ENCODE assay signal across 16 cellular contexts in the genomic region with DNA sequence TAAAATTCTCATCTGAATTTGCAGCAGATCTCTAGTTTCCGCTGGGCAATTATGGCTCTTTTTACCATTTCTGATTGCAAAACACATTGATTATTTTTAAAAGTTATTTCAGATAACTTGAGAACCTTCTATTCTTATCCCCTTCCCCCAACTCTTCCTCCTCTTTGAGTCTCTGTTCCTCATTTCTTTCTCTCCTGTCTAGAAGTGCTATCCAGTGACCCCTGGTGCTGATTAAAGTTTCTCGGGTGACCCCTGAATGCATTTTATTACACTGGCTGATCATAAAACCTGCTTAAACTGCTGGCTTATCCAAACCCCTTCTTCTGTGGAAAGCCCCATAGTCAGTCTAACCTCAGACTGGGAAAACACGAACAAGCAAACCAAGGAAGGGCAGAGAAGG.
DNase-seq lines count a peak whose midpoint lies in the region; ATAC-seq, FAIRE-seq and TF ChIP-seq lines count a peak whose summit lies in the region.
"Had no signal": no experiment of that assay in that cellular context is flagged by ENCODE, and none has a peak within 500 bp of the region (broad histone marks: within the 10 kb centered on the region; RNA-seq: fewer than 3 reads in every experiment).

No MANE protein-coding gene starts in this region.

- no peak overlapping the region for H3K27ac ChIP-seq in A549
- no peak overlapping the region for H3K27ac ChIP-seq in mesenchymal stem cell (ENCODE audit: low read length, poor library complexity, severe bottlenecking)
- H3K27ac ChIP-seq in effector memory CD4-positive, alpha-beta T cell (ENCODE audit: insufficient read depth, low read length, poor library complexity, severe bottlenecking): no peak overlapping the region
- H3K27ac ChIP-seq: spleen had no signal

- H2BK120ac ChIP-seq in mesenchymal stem cell (ENCODE audit: low read depth, low read length): no peak overlapping the region

- CTCF ChIA-PET in A549 (lab: Yijun Ruan, JAX): no interaction called here

- H3K27me3 ChIP-seq in mesenchymal stem cell (ENCODE audit: control insufficient read depth in 1 of 2, insufficient read depth in 1 of 2, low read length in 2 of 2): peaks cover 0 to 3% of the 10 kb centered on the region in 2 experiments
- H3K27me3 ChIP-seq in effector memory CD4-positive, alpha-beta T cell (replicated peaks; ENCODE audit: control insufficient read depth, insufficient read depth, low read length, poor library complexity, severe bottlenecking): no peaks in the 10 kb centered on the region

- TF ChIP-seq EP300 in A549 (IDR thresholded peaks at IDR 0.05) (no peak), Ishikawa (IDR thresholded peaks at IDR 0.05; ENCODE audit: borderline replicate concordance) (no peak)

- ATAC-seq in A549: no peak
- ATAC-seq: K562, left ventricle myocardium superior had no signal

- H3K79me1 ChIP-seq in mesenchymal stem cell (replicated peaks; ENCODE audit: low read length, poor library complexity, severe bottlenecking): no peaks in the 10 kb centered on the region

- H3K23ac ChIP-seq in mesenchymal stem cell (ENCODE audit: low read length in 2 of 2): no peak overlapping the region

- TF ChIP-seq RAD21 in A549 (conservative IDR thresholded peaks at IDR 0.05 in 1 of 2, IDR thresholded peaks at IDR 0.05 in 1 of 2): no peak
- TF ChIP-seq RAD21 in Ishikawa (IDR thresholded peaks at IDR 0.05; ENCODE audit: low read depth): no peak

- H2BK12ac ChIP-seq in mesenchymal stem cell (ENCODE audit: low read length in 2 of 2): no peak overlapping the region

- 40% methylated on average over 3 of the region's 3 CpGs for WGBS in A549 (ENCODE audit: missing lambda C conversion rate)
- 58% methylated on average over 3 of the region's 3 CpGs for WGBS in mesenchymal stem cell

- no peaks in the 10 kb centered on the region for H3K9me3 ChIP-seq in A549
- H3K9me3 ChIP-seq in mesenchymal stem cell (ENCODE audit: control insufficient read depth, low read length): peaks cover 12% of the 10 kb centered on the region
- H3K9me3 ChIP-seq in effector memory CD4-positive, alpha-beta T cell (ENCODE audit: control insufficient read depth, low read length): peaks cover 6% of the 10 kb centered on the region

- TF ChIP-seq POLR2A in A549 (IDR thresholded peaks at IDR 0.05; ENCODE audit: low read length): no peak

- FAIRE-seq in A549 (lab: Jason Lieb, UNC) (no peak), urothelium cell line (lab: Jason Lieb, UNC) (no peak)
- FAIRE-seq: K562, TTC549 had no signal

- no peak overlapping the region for H3K14ac ChIP-seq in mesenchymal stem cell (ENCODE audit: low read length in 2 of 2)

- no peak overlapping the region for H2AK5ac ChIP-seq in mesenchymal stem cell (ENCODE audit: low read length, severe bottlenecking)

- H3K4me2 ChIP-seq in A549: no peak overlapping the region
- H3K4me2 ChIP-seq in mesenchymal stem cell (ENCODE audit: low read length, poor library complexity, severe bottlenecking): peak overlapping the region; percentile 1

- DNase-seq in A549 (ENCODE audit: low read depth in 1 of 2, low spot score in 1 of 2) (no peak), SIG-M5 treated with dmso at 0.1 percent for 504 hours (lab: John Stamatoyannopoulos, UW; ENCODE audit: unreplicated experiment) (peak; percentile 53), mesenchymal stem cell (no peak), urothelium cell line (ENCODE audit: low spot score) (no peak), DMS 273 treated with DMSO at 0.1 percent for 48 hours (lab: John Stamatoyannopoulos, UW) (no peak), NCI-H2227 treated with DMSO at 0.1 percent for 48 hours (lab: John Stamatoyannopoulos, UW) (no peak)
- DNase-seq in effector memory CD4-positive, alpha-beta T cell: no peak
- DNase-seq: activated gamma-delta T cell treated with Interleukin-2 at 50 U/mL for 16 hours, DMS53, hippocampal formation, left ventricle myocardium superior, spleen, trophoblast cell had no signal

- peak overlapping the region; percentile 89 for H3K9ac ChIP-seq in mesenchymal stem cell (ENCODE audit: low read length)

- H3K4ac ChIP-seq in mesenchymal stem cell (ENCODE audit: low read depth in 1 of 2, low read length in 2 of 2): no peak overlapping the region

- POLR2A ChIA-PET in A549 (lab: Yijun Ruan, JAX): no interaction called here

- H4K91ac ChIP-seq in mesenchymal stem cell (ENCODE audit: low read length): no peak overlapping the region

- H3K4me1 ChIP-seq in A549: no peaks in the 10 kb centered on the region
- no peaks in the 10 kb centered on the region for H3K4me1 ChIP-seq in mesenchymal stem cell (ENCODE audit: control insufficient read depth, insufficient read depth, low read depth, low read length)
- H3K4me1 ChIP-seq in effector memory CD4-positive, alpha-beta T cell (ENCODE audit: control insufficient read depth, insufficient read depth, low read length, poor library complexity, severe bottlenecking): no peaks in the 10 kb centered on the region
- H3K4me1 ChIP-seq: spleen had no signal

- H2AFZ ChIP-seq in mesenchymal stem cell (ENCODE audit: low read depth, low read length): no peak overlapping the region

- no peak overlapping the region for H3K18ac ChIP-seq in mesenchymal stem cell (ENCODE audit: low read depth in 1 of 2, low read length in 2 of 2)

- H2BK15ac ChIP-seq in mesenchymal stem cell (ENCODE audit: low read depth, poor library complexity, severe bottlenecking): no peak overlapping the region

- H3K4me3 ChIP-seq in A549 (no peak overlapping the region), mesenchymal stem cell (ENCODE audit: insufficient read depth in 1 of 2, low read depth in 1 of 2, low read length in 2 of 2) (peak overlapping the region in 1 of 2 experiments; percentile 75)
- H3K4me3 ChIP-seq in effector memory CD4-positive, alpha-beta T cell (ENCODE audit: insufficient read depth, low read depth, low read length, poor library complexity, severe bottlenecking): no peak overlapping the region
- H3K4me3 ChIP-seq: K562, spleen had no signal

- no peak for TF ChIP-seq CTCF in A549 (IDR thresholded peaks at IDR 0.05)

- no peak overlapping the region for H2BK5ac ChIP-seq in mesenchymal stem cell (ENCODE audit: low read depth, low read length, poor library complexity, severe bottlenecking)

- no peaks in the 10 kb centered on the region for H3K36me3 ChIP-seq in mesenchymal stem cell (ENCODE audit: control insufficient read depth in 1 of 2, insufficient read depth in 2 of 2, low read depth in 1 of 2, low read length in 2 of 2)
- H3K36me3 ChIP-seq in effector memory CD4-positive, alpha-beta T cell (ENCODE audit: control insufficient read depth, insufficient read depth, low read length): no peaks in the 10 kb centered on the region
- H3K36me3 ChIP-seq: spleen had no signal

- no peak overlapping the region for H4K8ac ChIP-seq in mesenchymal stem cell (ENCODE audit: low read length)

TF ChIP-seq in A549, 52 proteins besides CTCF, POLR2A, EP300 and RAD21:
- TF ChIP-seq REST (IDR thresholded peaks at IDR 0.05): peak; percentile 79
- TF ChIP-seq CEBPB (IDR thresholded peaks at IDR 0.05): no peak

TF ChIP-seq in Ishikawa, 13 proteins besides CTCF, POLR2A, EP300 and RAD21:
- TF ChIP-seq MAX (IDR thresholded peaks at IDR 0.05) (no peak), REST (IDR thresholded peaks at IDR 0.05; ENCODE audit: low read depth) (peak; percentile 51)
